In the genomic region with DNA sequence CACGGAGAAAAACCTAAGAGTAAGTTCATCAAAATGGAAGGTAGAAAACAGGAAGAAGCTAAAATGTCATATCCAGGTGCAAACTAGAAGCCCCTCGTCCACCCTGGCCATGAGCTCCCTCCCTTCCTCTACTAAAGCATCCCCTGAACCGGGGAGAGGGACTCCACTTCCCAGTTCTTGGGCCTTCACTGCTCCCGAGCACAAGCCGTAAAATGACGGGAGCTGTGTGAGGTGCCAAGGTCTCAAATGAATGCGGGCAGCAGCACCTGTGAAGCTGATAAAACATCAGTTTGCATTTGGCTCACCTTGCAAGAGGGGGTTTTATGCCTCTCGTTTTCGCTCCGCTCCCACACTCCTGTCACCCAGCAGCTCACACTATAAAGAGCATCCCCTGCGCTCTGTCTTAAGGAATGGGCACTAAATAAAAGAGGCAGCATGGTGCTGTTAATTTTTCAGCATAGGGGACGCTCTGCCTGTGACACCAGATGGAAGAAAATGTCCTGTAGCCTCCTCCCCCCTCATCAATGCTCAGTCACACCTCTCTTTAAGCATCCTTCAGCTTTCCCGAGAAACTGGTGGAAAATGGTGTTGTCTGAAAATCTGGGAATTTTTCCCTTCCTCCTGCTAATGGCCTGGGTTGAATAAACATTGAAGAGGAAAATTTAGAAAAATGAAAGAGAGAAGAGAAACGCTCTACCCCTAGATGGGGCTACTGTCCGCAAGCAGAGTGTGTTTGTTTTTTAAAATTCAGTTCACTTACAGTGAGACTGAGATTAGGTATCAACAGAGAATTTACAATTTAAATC, we compare ENCODE assay signal across 12 cellular contexts.
DNase-seq lines count a peak whose midpoint lies in the region; ATAC-seq and TF ChIP-seq lines count a peak whose summit lies in the region.
"Had no signal": no experiment of that assay in that cellular context is flagged by ENCODE, and none has a peak within 500 bp of the region (broad histone marks: within the 10 kb centered on the region; RNA-seq: fewer than 3 reads in every experiment).

No MANE protein-coding gene starts in this region.

- H2BK120ac ChIP-seq in trophoblast cell (ENCODE audit: insufficient read depth, low read length, poor library complexity) = no peak overlapping the region
- H2BK120ac ChIP-seq in mesendoderm (ENCODE audit: low read depth, low read length) = no peak overlapping the region

- no peaks in the 10 kb centered on the region for H3K9me3 ChIP-seq in PC-3 (ENCODE audit: low read length)
- no peaks in the 10 kb centered on the region for H3K9me3 ChIP-seq in trophoblast cell (ENCODE audit: insufficient read depth, low read depth, low read length)
- H3K9me3 ChIP-seq: gastrocnemius medialis had no signal

- H2AK5ac ChIP-seq in trophoblast cell (ENCODE audit: low read length) = no peak overlapping the region
- no peak overlapping the region for H2AK5ac ChIP-seq in mesendoderm (ENCODE audit: low read length)

- CTCF ChIA-PET in PC-3 (lab: Charles Lee) = no interaction called here

- H3K4me1 ChIP-seq in GM23338 (ENCODE audit: insufficient read depth) (peaks cover 30% of the 10 kb centered on the region), PC-3 (ENCODE audit: insufficient read depth, low read length) (no peaks in the 10 kb centered on the region), trophoblast cell (ENCODE audit: control insufficient read depth in 1 of 2, insufficient read depth in 2 of 2, low read length in 2 of 2) (peaks cover 0 to 2% of the 10 kb centered on the region in 2 experiments), mesendoderm (ENCODE audit: control insufficient read depth, low read depth, low read length) (peaks cover 3% of the 10 kb centered on the region)
- H3K4me1 ChIP-seq: gastrocnemius medialis had no signal

- H3K4me3 Mint-ChIP-seq in GM23338 = no peak overlapping the region

- ATAC-seq in GM23338 = no peak; the same call in 2 of the 3 replicates
- no peak for ATAC-seq in PC-3
- ATAC-seq: gastrocnemius medialis had no signal

- no peak overlapping the region for H3K4me3 ChIP-seq in GM23338
- H3K4me3 ChIP-seq in PC-3 (ENCODE audit: low read length) = no peak overlapping the region
- H3K4me3 ChIP-seq in fibroblast of pulmonary artery (replicated peaks; ENCODE audit: low read depth, low read length) = no peak overlapping the region
- H3K4me3 ChIP-seq in trophoblast cell (ENCODE audit: low read depth, low read length) = no peak overlapping the region
- no peak overlapping the region for H3K4me3 ChIP-seq in mesendoderm (ENCODE audit: low read length)
- H3K4me3 ChIP-seq: gastrocnemius medialis had no signal

- H3K9me2 ChIP-seq in GM23338 (ENCODE audit: insufficient read depth) (no peaks in the 10 kb centered on the region), PC-3 (replicated peaks; ENCODE audit: low read length) (no peaks in the 10 kb centered on the region)

- H3K23ac ChIP-seq in trophoblast cell (ENCODE audit: low read length) = no peak overlapping the region
- H3K23ac ChIP-seq in mesendoderm (ENCODE audit: low read length) = no peak overlapping the region

- H3K27ac ChIP-seq in GM23338 (ENCODE audit: low read depth) = no peak overlapping the region
- no peak overlapping the region for H3K27ac ChIP-seq in PC-3 (ENCODE audit: low read length)
- no peak overlapping the region for H3K27ac ChIP-seq in trophoblast cell (ENCODE audit: low read depth, low read length)
- no peak overlapping the region for H3K27ac ChIP-seq in mesendoderm (ENCODE audit: low read depth, low read length)
- H3K27ac ChIP-seq: gastrocnemius medialis had no signal

- H2BK12ac ChIP-seq in trophoblast cell (ENCODE audit: low read length) = no peak overlapping the region

- H4K20me1 ChIP-seq in GM23338 (replicated peaks; ENCODE audit: insufficient read depth) (no peaks in the 10 kb centered on the region), PC-3 (ENCODE audit: low read length) (no peaks in the 10 kb centered on the region)

- no peaks in the 10 kb centered on the region for H3K36me3 ChIP-seq in GM23338 (ENCODE audit: insufficient read depth)
- no peaks in the 10 kb centered on the region for H3K36me3 ChIP-seq in PC-3 (ENCODE audit: low read depth, low read length)
- H3K36me3 ChIP-seq in trophoblast cell (ENCODE audit: control insufficient read depth in 1 of 2, insufficient read depth in 2 of 2, low read length in 2 of 2) = no peaks in the 10 kb centered on the region
- no peaks in the 10 kb centered on the region for H3K36me3 ChIP-seq in mesendoderm (ENCODE audit: control insufficient read depth, insufficient read depth, low read length)
- H3K36me3 ChIP-seq: gastrocnemius medialis had no signal

- H3K27me3 ChIP-seq in GM23338 (ENCODE audit: insufficient read depth) (no peaks in the 10 kb centered on the region), PC-3 (ENCODE audit: low read length) (peaks cover 46% of the 10 kb centered on the region), trophoblast cell (ENCODE audit: insufficient read depth, low read length) (no peaks in the 10 kb centered on the region), mesendoderm (ENCODE audit: insufficient read depth, low read length, poor library complexity) (no peaks in the 10 kb centered on the region)
- H3K27me3 ChIP-seq: gastrocnemius medialis had no signal

- BruUV-seq in PC-3 (replicated peaks; lab: Mats Ljungman, UMichigan) = no TSS peak

- DNase-seq in GM23338 (ENCODE audit: low spot score) (peak; percentile 46), PC-3 (peak; percentile 33), fibroblast of pulmonary artery (ENCODE audit: low read depth) (peak; percentile 11), trophoblast cell (peak; percentile 26 to 49), mesendoderm (no peak), erythroblast (lab: John Stamatoyannopoulos, UW) (no peak), HuH-7.5 (ENCODE audit: low spot score) (no peak)
- DNase-seq: activated T-cell treated with anti-CD3 and anti-CD28 coated beads, Interleukin-2, amount 50 U/mL, for 1 hour; gastrocnemius medialis; HCEC 1CT; OCI-M1; stimulated activated naive CD4-positive, alpha-beta T cell had no signal

- H3K4ac ChIP-seq in trophoblast cell (ENCODE audit: low read depth, low read length) (no peak overlapping the region), mesendoderm (ENCODE audit: low read depth, low read length) (no peak overlapping the region)

- peaks cover 6% of the 10 kb centered on the region for H3K27me3 Mint-ChIP-seq in GM23338 (ENCODE audit: insufficient read depth, low read depth, poor library complexity)

- H3K4me2 ChIP-seq in GM23338 (no peak overlapping the region), PC-3 (ENCODE audit: low read length) (no peak overlapping the region), trophoblast cell (ENCODE audit: low read length) (no peak overlapping the region), mesendoderm (ENCODE audit: low read length) (no peak overlapping the region)

- intact Hi-C loops in PC-3 (cut with micrococcal nuclease) = no loop called here

- no peaks in the 10 kb centered on the region for H3K9me3 Mint-ChIP-seq in GM23338

- H4K91ac ChIP-seq in trophoblast cell (ENCODE audit: low read depth, low read length) = no peak overlapping the region

- no peak overlapping the region for H4K5ac ChIP-seq in mesendoderm (ENCODE audit: low read length)

- H3F3A ChIP-seq in GM23338 (replicated peaks; ENCODE audit: low read depth) (no peaks in the 10 kb centered on the region), PC-3 (ENCODE audit: low read length, unreplicated experiment) (no peaks in the 10 kb centered on the region)

- no peak overlapping the region for H2BK15ac ChIP-seq in mesendoderm (replicated peaks; ENCODE audit: low read depth)

- TF ChIP-seq CTCF in GM23338 (conservative IDR thresholded peaks at IDR 0.05; ENCODE audit: low read depth in 2 of 2) = peak; percentile 66 to 69
- TF ChIP-seq CTCF in PC-3 (conservative IDR thresholded peaks at IDR 0.05; ENCODE audit: low read depth, low read length) = peak; percentile 64
- TF ChIP-seq CTCF in fibroblast of pulmonary artery (IDR thresholded peaks at IDR 0.05; ENCODE audit: low read length, missing control alignments) = peak; percentile 20

- H3K56ac ChIP-seq in mesendoderm (ENCODE audit: low read length) = no peak overlapping the region

- H3K4me1 Mint-ChIP-seq in GM23338 = peaks cover 44% of the 10 kb centered on the region

- H3K79me1 ChIP-seq in trophoblast cell (ENCODE audit: low read length) (no peaks in the 10 kb centered on the region), mesendoderm (ENCODE audit: low read length) (no peaks in the 10 kb centered on the region)

- H3K9ac ChIP-seq in PC-3 (ENCODE audit: low read length) (no peak overlapping the region), trophoblast cell (ENCODE audit: low read length) (no peak overlapping the region), mesendoderm (ENCODE audit: low read length) (no peak overlapping the region)

- peak overlapping the region; percentile 83 for H3K27ac Mint-ChIP-seq in GM23338

- H3K79me2 ChIP-seq in GM23338 (replicated peaks; ENCODE audit: insufficient read depth) = no peaks in the 10 kb centered on the region
- H3K79me2 ChIP-seq in PC-3 (ENCODE audit: low read length) = no peaks in the 10 kb centered on the region
- H3K79me2 ChIP-seq in trophoblast cell (ENCODE audit: control insufficient read depth, insufficient read depth, low read length, poor library complexity) = no peaks in the 10 kb centered on the region
- no peaks in the 10 kb centered on the region for H3K79me2 ChIP-seq in mesendoderm (ENCODE audit: control insufficient read depth, insufficient read depth, low read length)

- no peak overlapping the region for H4K8ac ChIP-seq in trophoblast cell (ENCODE audit: low read depth, low read length)
- no peak overlapping the region for H4K8ac ChIP-seq in mesendoderm (ENCODE audit: low read depth, low read length)

- POLR2A ChIA-PET in PC-3 (lab: Charles Lee; ENCODE audit: unreplicated experiment) = no interaction called here

- H4K12ac ChIP-seq in trophoblast cell (ENCODE audit: low read depth, low read length) = no peak overlapping the region

- WGBS in trophoblast cell (ENCODE audit: extremely low coverage, insufficient coverage, insufficient read length) = no CpG with 5 or more reads among the region's 15 CpGs
- no CpG with 5 or more reads among the region's 15 CpGs for WGBS in mesendoderm (ENCODE audit: extremely low coverage, insufficient coverage, low lambda C conversion rate)

- TF ChIP-seq POLR2A in erythroblast (IDR thresholded peaks at IDR 0.05; ENCODE audit: low read length) = no peak

- H3K18ac ChIP-seq in trophoblast cell (ENCODE audit: low read length) (no peak overlapping the region), mesendoderm (ENCODE audit: low read length) (no peak overlapping the region)

- H3K14ac ChIP-seq in trophoblast cell (ENCODE audit: low read length) = no peak overlapping the region

- no peak overlapping the region; the same call in 1 of the 2 replicates for H2AFZ ChIP-seq in GM23338
- no peak overlapping the region for H2AFZ ChIP-seq in PC-3 (ENCODE audit: low read length)
- no peak overlapping the region for H2AFZ ChIP-seq in trophoblast cell (ENCODE audit: insufficient read depth, low read length, poor library complexity)

- H3K36me3 Mint-ChIP-seq in GM23338 (ENCODE audit: low read depth) = no peaks in the 10 kb centered on the region

- H2BK5ac ChIP-seq in trophoblast cell (ENCODE audit: low read depth, low read length, poor library complexity) (no peak overlapping the region), mesendoderm (ENCODE audit: low read length) (no peak overlapping the region)

Comparison
In these comparisons a context has a peak if more than half of its experiments do, and no peak if none do; other contexts are left out.
1. DNase-seq: peak in GM23338 (single experiment), PC-3 (single experiment), fibroblast of pulmonary artery (single experiment) and trophoblast cell (2 of 2); none in mesendoderm (single experiment), erythroblast (0 of 2) and HuH-7.5 (single experiment).
2. Peak in every context shown above with its lines, with median percentiles within 50 percentile points of each other: CTCF ChIP-seq.